In the genomic region with DNA sequence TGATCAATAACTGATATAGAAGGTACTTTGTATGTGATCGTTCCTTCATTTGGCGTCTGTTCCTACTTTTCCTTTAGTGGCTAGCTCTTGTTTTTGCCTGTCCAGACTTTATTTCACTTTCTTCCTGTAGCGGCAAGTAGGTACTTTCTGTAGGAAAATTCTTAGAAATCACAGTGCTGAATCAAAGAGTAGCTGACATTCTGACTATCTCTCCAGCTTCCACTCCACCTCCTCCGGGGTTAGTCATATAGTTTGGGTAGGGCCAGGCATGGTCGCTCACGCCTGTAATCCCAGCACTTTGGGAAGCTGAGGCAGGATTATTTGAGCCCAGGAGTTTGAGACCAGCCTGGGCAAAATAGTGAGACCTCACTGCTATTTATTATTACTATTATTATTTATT, we compare ENCODE assay signal across 18 cellular contexts. TPM values are rescaled to one million over a fixed set of nuclear protein-coding genes. Genes with fewer than 3 reads are reported as not detected.
DNase-seq lines count a peak whose midpoint lies in the region; ATAC-seq and TF ChIP-seq lines count a peak whose summit lies in the region.
"Had no signal": no experiment of that assay in that cellular context is flagged by ENCODE, and none has a peak within 500 bp of the region (broad histone marks: within the 10 kb centered on the region; RNA-seq: fewer than 3 reads in every experiment).

No MANE protein-coding gene starts in this region.

- H3K36me3 ChIP-seq in mammary epithelial cell (ENCODE audit: insufficient read depth, low read length), result no peaks in the 10 kb centered on the region
- no peaks in the 10 kb centered on the region for H3K36me3 ChIP-seq in esophagus squamous epithelium
- no peaks in the 10 kb centered on the region for H3K36me3 ChIP-seq in neural progenitor cell
- H3K36me3 ChIP-seq: BLaER1 treated with 17β-estradiol and CSF1 and Interleukin-3, amounts not matched to agents 10 nM and 100 nM; SJCRH30 had no signal

- H3F3A ChIP-seq in neural progenitor cell (ENCODE audit: low read depth), result peaks cover 9% of the 10 kb centered on the region

- H3K4me3 ChIP-seq in mammary epithelial cell (replicated peaks in 1 of 3; ENCODE audit: insufficient read depth in 1 of 3, low read depth in 2 of 3, low read length in 3 of 3), result peak overlapping the region in 2 of 3 experiments; percentile 19 to 23
- no peak overlapping the region for H3K4me3 ChIP-seq in esophagus squamous epithelium
- no peak overlapping the region for H3K4me3 ChIP-seq in neural progenitor cell
- H3K4me3 ChIP-seq: BLaER1 treated with 17β-estradiol and CSF1 and Interleukin-3, amounts not matched to agents 10 nM and 100 nM; K562; SJCRH30 had no signal

- BruUV-seq in mammary epithelial cell (replicated peaks; lab: Mats Ljungman, UMichigan), result TSS peak; percentile 93

- H3K4me2 ChIP-seq in mammary epithelial cell (ENCODE audit: insufficient read depth, low read depth, low read length) (peak overlapping the region; percentile 76), neural progenitor cell (no peak overlapping the region)
- H3K4me2 ChIP-seq: BLaER1 treated with 17β-estradiol and CSF1 and Interleukin-3, amounts not matched to agents 10 nM and 100 nM had no signal

- intact Hi-C loops in mammary epithelial cell (cut with micrococcal nuclease), result loop anchor here (2.0 kb wide), 1 partner anchor 29 kb away; a partner anchor contains a TSS
- intact Hi-C loops in esophagus squamous epithelium (cut with DNase I), result no loop called here

- CTCF ChIA-PET in mammary epithelial cell (lab: Charles Lee; ENCODE audit: low non-redundant PET), result interaction anchor here (0.7 kb wide), 1 partner anchor 109 kb away, joined by 3 read pairs; no protein-coding TSS in a partner anchor

- WGBS in mammary epithelial cell (ENCODE audit: low coverage, missing lambda C conversion rate), result 17% methylated on average over 5 of the region's 6 CpGs
- 25 to 37% methylated on average over 6 of the region's 6 CpGs for WGBS in esophagus squamous epithelium, 2 donors

- no peak overlapping the region for H3K4me3 Mint-ChIP-seq in neural progenitor cell
- H3K4me3 Mint-ChIP-seq: CD8-positive, alpha-beta memory T cell had no signal

- H3K4me1 Mint-ChIP-seq in neural progenitor cell, result peaks cover 7% of the 10 kb centered on the region

- TF ChIP-seq CTCF in mammary epithelial cell (conservative IDR thresholded peaks at IDR 0.05 in 1 of 2, IDR thresholded peaks at IDR 0.05 in 1 of 2; ENCODE audit: extremely low read depth in 1 of 2, insufficient read depth in 1 of 2, low read depth in 1 of 2, low read length in 2 of 2), result no peak
- TF ChIP-seq CTCF in esophagus squamous epithelium (IDR thresholded peaks at IDR 0.05), result no peak
- no peak for TF ChIP-seq CTCF in neural progenitor cell (IDR thresholded peaks at IDR 0.05)

- H3K4me1 ChIP-seq in mammary epithelial cell (ENCODE audit: insufficient read depth, low read length), result peaks cover 27% of the 10 kb centered on the region
- H3K4me1 ChIP-seq in esophagus squamous epithelium, result peaks cover 0 to 31% (median 3%) of the 10 kb centered on the region in 3 donors
- peaks cover 5% of the 10 kb centered on the region for H3K4me1 ChIP-seq in neural progenitor cell
- H3K4me1 ChIP-seq: SJCRH30 had no signal

- no peak for ATAC-seq in HG03196 (IDR thresholded peaks at IDR 0.05; ENCODE audit: unreplicated experiment)
- no peak for ATAC-seq in HG02840 (IDR thresholded peaks at IDR 0.05; ENCODE audit: low FRiP score, unreplicated experiment)
- ATAC-seq: PC-3 had no signal

- no peaks in the 10 kb centered on the region for H3K36me3 Mint-ChIP-seq in neural progenitor cell
- H3K36me3 Mint-ChIP-seq: CD8-positive, alpha-beta memory T cell had no signal

- dilution Hi-C loops in mammary epithelial cell (cut with HindIII; ENCODE audit: low sequenced_read_pairs), result no loop called here

- H4K20me1 ChIP-seq in mammary epithelial cell (ENCODE audit: insufficient read depth, low read length) (no peaks in the 10 kb centered on the region), neural progenitor cell (ENCODE audit: low read depth) (no peaks in the 10 kb centered on the region)
- H4K20me1 ChIP-seq: BLaER1 treated with 17β-estradiol and CSF1 and Interleukin-3, amounts not matched to agents 10 nM and 100 nM had no signal

- DNase-seq in mammary epithelial cell (peak; percentile 62), esophagus squamous epithelium (lab: John Stamatoyannopoulos, UW) (no peak), neural progenitor cell (ENCODE audit: low spot score) (no peak), NCI-H1092 (lab: John Stamatoyannopoulos, UW) (no peak), NCI-H1436 treated with DMSO at 0.1 percent for 48 hours (lab: John Stamatoyannopoulos, UW) (no peak)
- DNase-seq: CD8-positive, alpha-beta memory T cell; GOT3; NCI-H1417; NCI-H187 treated with DMSO at 0.1 percent for 48 hours; NCI-H2227 treated with DMSO at 0.1 percent for 48 hours; NCI-H524 treated with DMSO at 0.1 percent for 48 hours; PC-3; RPMI8226; SJCRH30 had no signal

- H3K27me3 Mint-ChIP-seq in neural progenitor cell (ENCODE audit: insufficient read depth, low read depth), result peaks cover 6% of the 10 kb centered on the region

- peak overlapping the region; percentile 81 for H3K27ac Mint-ChIP-seq in neural progenitor cell

- H3K9ac ChIP-seq in mammary epithelial cell (ENCODE audit: insufficient read depth, low read length), result peak overlapping the region; percentile 71
- no peak overlapping the region for H3K9ac ChIP-seq in neural progenitor cell
- H3K9ac ChIP-seq: BLaER1 treated with 17β-estradiol and CSF1 and Interleukin-3, amounts not matched to agents 10 nM and 100 nM had no signal

- peaks cover 24% of the 10 kb centered on the region for H3K9me3 Mint-ChIP-seq in neural progenitor cell
- H3K9me3 Mint-ChIP-seq: CD8-positive, alpha-beta memory T cell had no signal

- in situ Hi-C loops in mammary epithelial cell (cut with MboI; ENCODE audit: low sequenced_read_pairs in 2 of 2), result no loop called here

- H2AFZ ChIP-seq in mammary epithelial cell (ENCODE audit: low read depth, low read length) (peak overlapping the region; percentile 82), neural progenitor cell (replicated peaks) (peak overlapping the region; percentile 14)

- H3K9me3 ChIP-seq in mammary epithelial cell (replicated peaks; ENCODE audit: insufficient read depth, low read length) (no peaks in the 10 kb centered on the region), esophagus squamous epithelium (peaks cover 0 to 7% (median 0%) of the 10 kb centered on the region in 3 donors), neural progenitor cell (ENCODE audit: low read depth) (peaks cover 8% of the 10 kb centered on the region)
- H3K9me3 ChIP-seq: SJCRH30 had no signal

- no peaks in the 10 kb centered on the region for H3K79me2 ChIP-seq in mammary epithelial cell (ENCODE audit: insufficient read depth, low read length)
- H3K79me2 ChIP-seq in neural progenitor cell (ENCODE audit: low read depth), result no peaks in the 10 kb centered on the region

- H3K27me3 ChIP-seq in mammary epithelial cell (ENCODE audit: insufficient read depth, low read length), result no peaks in the 10 kb centered on the region
- H3K27me3 ChIP-seq in esophagus squamous epithelium, result no peaks in the 10 kb centered on the region
- H3K27me3 ChIP-seq in neural progenitor cell, result no peaks in the 10 kb centered on the region
- H3K27me3 ChIP-seq: BLaER1 treated with 17β-estradiol and CSF1 and Interleukin-3, amounts not matched to agents 10 nM and 100 nM; SJCRH30 had no signal

- peak overlapping the region; percentile 83 for H3K27ac ChIP-seq in mammary epithelial cell (ENCODE audit: insufficient read depth, low read depth, low read length)
- H3K27ac ChIP-seq in esophagus squamous epithelium, result peak overlapping the region; percentile 80 to 89 (median 84)
- H3K27ac ChIP-seq in neural progenitor cell, result peak overlapping the region; percentile 12
- H3K27ac ChIP-seq: BLaER1 treated with 17β-estradiol and CSF1 and Interleukin-3, amounts not matched to agents 10 nM and 100 nM; SJCRH30 had no signal

- TF ChIP-seq POLR2A in esophagus squamous epithelium (IDR thresholded peaks at IDR 0.05), result no peak

RNA-seq across cellular contexts. Expression of a gene that starts 29.9 kb away (rescaled TPM):
- total RNA-seq in mammary epithelial cell (100 to 1,000 TPM in 1 of 2 donors, 10 to 100 TPM in 1; 87.0 to 191 TPM), esophagus squamous epithelium (10 to 100 TPM; 33.4 to 91.6 (median 78.8) TPM), neural progenitor cell (ENCODE audit: low replicate concordance) (177 and 209 TPM in 2 replicates)
- polyA plus RNA-seq in mammary epithelial cell, result 64.4 TPM
- polyA minus RNA-seq in mammary epithelial cell, result 224 TPM

RNA-seq across cellular contexts. Expression of a gene that starts 51.9 kb away (rescaled TPM):
- total RNA-seq in mammary epithelial cell (10 to 100 TPM; 15.2 to 28.0 TPM), esophagus squamous epithelium (10 to 100 TPM; 12.5 to 31.5 (median 25.3) TPM), neural progenitor cell (ENCODE audit: low replicate concordance) (40.0 and 52.0 TPM in 2 replicates)
- polyA plus RNA-seq in mammary epithelial cell, result 13.5 TPM
- polyA minus RNA-seq in mammary epithelial cell, result 29.0 TPM

Comparison
In these comparisons a context has a peak if more than half of its experiments do, and no peak if none do; other contexts are left out.
1. H3K27ac ChIP-seq: peak in every context shown above with its lines; median percentile 84 in esophagus squamous epithelium; 83 in mammary epithelial cell; 12 in neural progenitor cell.
2. H3K4me3 ChIP-seq: peak in mammary epithelial cell (2 of 3); none in esophagus squamous epithelium (0 of 4) and neural progenitor cell (single experiment).